In genomic region chr3:53843195-53844177, GRCh38 we compare ENCODE assay signal across 9 cellular contexts. TPM values are rescaled to one million over a fixed set of nuclear protein-coding genes. Genes with fewer than 3 reads are reported as not detected.
DNase-seq lines count a peak whose midpoint lies in the region; ATAC-seq, FAIRE-seq and TF ChIP-seq lines count a peak whose summit lies in the region.
"Had no signal": no experiment of that assay in that cellular context is flagged by ENCODE, and none has a peak within 500 bp of the region (broad histone marks: within the 10 kb centered on the region; RNA-seq: fewer than 3 reads in every experiment).

No MANE protein-coding gene starts in this region.

- peaks cover 22% of the 10 kb centered on the region for H3K4me1 ChIP-seq in A549
- H3K4me1 ChIP-seq in psoas muscle = peaks cover 4% of the 10 kb centered on the region

- no peak for FAIRE-seq in A549 (lab: Jason Lieb, UNC)

- no peak for TF ChIP-seq RAD21 in A549 (conservative IDR thresholded peaks at IDR 0.05 in 1 of 2, IDR thresholded peaks at IDR 0.05 in 1 of 2)

- ATAC-seq in A549 (no peak), GM19023 (IDR thresholded peaks at IDR 0.05; ENCODE audit: unreplicated experiment) (peak; percentile 43), HG03196 (IDR thresholded peaks at IDR 0.05; ENCODE audit: unreplicated experiment) (peak; percentile 46), psoas muscle (no peak)

- no peak for TF ChIP-seq EP300 in A549 (IDR thresholded peaks at IDR 0.05)

- peak overlapping the region; percentile 47 for H3K4me2 ChIP-seq in A549

- no peak for TF ChIP-seq POLR2A in A549 (IDR thresholded peaks at IDR 0.05; ENCODE audit: low read length)

- H3K9me3 ChIP-seq in A549 (no peaks in the 10 kb centered on the region), psoas muscle (no peaks in the 10 kb centered on the region)

- CTCF ChIA-PET in A549 (lab: Yijun Ruan, JAX) = interaction anchor here (1.3 kb wide), 1 partner anchor 20 kb away, joined by 3 read pairs; no protein-coding TSS in a partner anchor

- POLR2A ChIA-PET in A549 (lab: Yijun Ruan, JAX) = no interaction called here

- DNase-seq in A549 (ENCODE audit: low read depth in 1 of 2, low spot score in 1 of 2) (no peak), globus pallidus (ENCODE audit: low spot score) (peak; percentile 53), psoas muscle (no peak), head of caudate nucleus (no peak), AG08395 (ENCODE audit: low spot score) (no peak), dedifferentiated amniotic fluid mesenchymal stem cell (ENCODE audit: extremely low spot score) (no peak)
- DNase-seq: OCI-M1 had no signal

- peaks cover 0 to 3% of the 10 kb centered on the region in 2 donors for H3K36me3 ChIP-seq in psoas muscle (ENCODE audit: insufficient read depth in 1 of 2, low read depth in 1 of 2)

- H3K27ac ChIP-seq in A549 (peak overlapping the region in 1 of 2 experiments; percentile 49; a peak in 2 of 6 replicates), psoas muscle (no peak overlapping the region)

- WGBS in A549 (ENCODE audit: missing lambda C conversion rate) = 79% methylated on average over 10 of the region's 10 CpGs
- 80 to 84% (median 80%) methylated on average over 10 of the region's 10 CpGs for WGBS in psoas muscle, 3 donors

- no peak for TF ChIP-seq CTCF in A549 (IDR thresholded peaks at IDR 0.05)
- no peak for TF ChIP-seq CTCF in psoas muscle (IDR thresholded peaks at IDR 0.05)

- H3K27me3 ChIP-seq in psoas muscle (ENCODE audit: insufficient read depth in 3 of 3, low read length in 2 of 3) = no peaks in the 10 kb centered on the region

- H3K4me3 ChIP-seq in A549 = no peak overlapping the region
- H3K4me3 ChIP-seq in psoas muscle = no peak overlapping the region

- intact Hi-C loops in psoas muscle (cut with DNase I) = no loop called here
- intact Hi-C loops in head of caudate nucleus (cut with DNase I) = no loop called here

TF ChIP-seq in A549, 52 proteins besides CTCF, POLR2A, EP300 and RAD21:
- TF ChIP-seq RCOR1 (IDR thresholded peaks at IDR 0.05; ENCODE audit: low read depth, low read length) (no peak), RARB (CRISPR knock-in tag; IDR thresholded peaks at IDR 0.05) (no peak), HES2 (IDR thresholded peaks at IDR 0.05) (no peak), POLR2AphosphoS2 (conservative IDR thresholded peaks at IDR 0.05; ENCODE audit: low read length) (no peak), ZSCAN20 (CRISPR knock-in tag; IDR thresholded peaks at IDR 0.05) (no peak), PHF8 (IDR thresholded peaks at IDR 0.05; ENCODE audit: borderline replicate concordance, low read depth) (no peak), HMGXB4 (CRISPR knock-in tag; IDR thresholded peaks at IDR 0.05; ENCODE audit: borderline replicate concordance) (no peak), EHMT2 (IDR thresholded peaks at IDR 0.05; ENCODE audit: low read depth) (no peak), ZC3H11A (IDR thresholded peaks at IDR 0.05) (no peak), EHF (CRISPR knock-in tag; IDR thresholded peaks at IDR 0.05) (no peak), GATA3 (IDR thresholded peaks at IDR 0.05; ENCODE audit: borderline replicate concordance) (no peak), HOXA7 (CRISPR knock-in tag; IDR thresholded peaks at IDR 0.05) (no peak), USF2 (IDR thresholded peaks at IDR 0.05) (no peak), NR3C1 (IDR thresholded peaks at IDR 0.05) (no peak), CEBPB (IDR thresholded peaks at IDR 0.05) (no peak), ZFP36 (IDR thresholded peaks at IDR 0.05; ENCODE audit: borderline replicate concordance, partially characterized antibody) (no peak)
TF ChIP-seq in A549: peak in this region for 0.

RNA-seq across cellular contexts. Expression of gene CHDH, which starts 2.7 kb away (rescaled TPM):
- polyA plus RNA-seq in A549 (2011; rRNA removed) (1.1 and 2.0 TPM in 2 replicates), A549 (2017; fragmentation: RNase III; extraction: RNeasy Plus Mini Kit Qiagen cat#74134 plus additional on column Dnase treatment) (2.1 to 3.3 TPM (median 2.8 TPM) in 3 replicates), psoas muscle (1 to 10 TPM in 2 of 3 donors, under 1 TPM in 1; 0.29 to 2.0 (median 1.1) TPM)
- polyA plus RNA-seq in A549 (2012; cell fraction: cytosol; rRNA removed) = 1.1 and 1.4 TPM in 2 replicates
- polyA plus RNA-seq in A549 (2012; cell fraction: nucleus; rRNA removed) = 5.3 TPM in 2 replicates
- 1.4 and 1.7 TPM in 2 replicates for polyA minus RNA-seq in A549 (2011; rRNA and poly(A)+ RNA removed)
- 1 to 10 TPM; 1.8 to 6.1 (median 3.5) TPM for total RNA-seq in psoas muscle

RNA-seq across cellular contexts. Expression of gene IL17RB, which starts 2.9 kb away (rescaled TPM):
- polyA plus RNA-seq in A549 (2011; rRNA removed) (2.2 and 2.9 TPM in 2 replicates), A549 (2017; fragmentation: RNase III; extraction: RNeasy Plus Mini Kit Qiagen cat#74134 plus additional on column Dnase treatment) (1.7 to 2.3 TPM (median 1.9 TPM) in 3 replicates), psoas muscle (1 to 10 TPM in 1 of 3 donors, under 1 TPM in 2; 0.08 to 1.3 (median 0.96) TPM)
- polyA plus RNA-seq in A549 (2012; cell fraction: cytosol; rRNA removed) = 1.2 and 1.3 TPM in 2 replicates
- 2.3 and 3.5 TPM in 2 replicates for polyA plus RNA-seq in A549 (2012; cell fraction: nucleus; rRNA removed)
- 0.78 and 0.99 TPM in 2 replicates for polyA minus RNA-seq in A549 (2011; rRNA and poly(A)+ RNA removed)
- 1 to 10 TPM in 1 of 4 donors, under 1 TPM in 3; 0.34 to 1.3 (median 0.71) TPM for total RNA-seq in psoas muscle

RNA-seq across cellular contexts. Expression of gene ACTR8, which starts 38.5 kb away (rescaled TPM):
- polyA plus RNA-seq in A549 (2011; rRNA removed) (18.0 and 19.4 TPM in 2 replicates), A549 (2017; fragmentation: RNase III; extraction: RNeasy Plus Mini Kit Qiagen cat#74134 plus additional on column Dnase treatment) (12.5 to 14.1 TPM (median 12.8 TPM) in 3 replicates), psoas muscle (10 to 100 TPM in 2 of 3 donors, 1 to 10 TPM in 1; 8.9 to 15.2 (median 12.3) TPM)
- 6.7 and 7.6 TPM in 2 replicates for polyA plus RNA-seq in A549 (2012; cell fraction: cytosol; rRNA removed)
- polyA plus RNA-seq in A549 (2012; cell fraction: nucleus; rRNA removed) = 5.9 and 9.2 TPM in 2 replicates
- 14.2 and 17.1 TPM in 2 replicates for polyA minus RNA-seq in A549 (2011; rRNA and poly(A)+ RNA removed)
- total RNA-seq in psoas muscle = 10 to 100 TPM; 14.1 to 24.3 (median 19.6) TPM

RNA-seq across cellular contexts. Expression of gene SELENOK, which starts 48.2 kb away (rescaled TPM):
- polyA plus RNA-seq in A549 (2011; rRNA removed) = 46.6 and 54.3 TPM in 2 replicates
- 14.5 and 15.6 TPM in 2 replicates for polyA plus RNA-seq in A549 (2012; cell fraction: cytosol; rRNA removed)
- polyA plus RNA-seq in A549 (2012; cell fraction: nucleus; rRNA removed) = 2.7 and 4.3 TPM in 2 replicates
- 43.2 to 44.3 TPM (median 43.2 TPM) in 3 replicates for polyA plus RNA-seq in A549 (2017; fragmentation: RNase III; extraction: RNeasy Plus Mini Kit Qiagen cat#74134 plus additional on column Dnase treatment)
- 8.9 and 9.5 TPM in 2 replicates for polyA minus RNA-seq in A549 (2011; rRNA and poly(A)+ RNA removed)
- total RNA-seq in psoas muscle = 10 to 100 TPM; 46.3 to 74.8 (median 54.7) TPM
- polyA plus RNA-seq in psoas muscle = 100 to 1,000 TPM in 2 of 3 donors, 10 to 100 TPM in 1; 88.6 to 207 (median 135) TPM

Comparison
In these comparisons a context has a peak if more than half of its experiments do, and no peak if none do; other contexts are left out.
1. ATAC-seq: peak in GM19023 (single experiment) and HG03196 (single experiment); none in A549 (0 of 2) and psoas muscle (0 of 4).